In genomic region chr3:46713898-46714552, GRCh38 we compare ENCODE assay signal across 1 cellular context.
TF ChIP-seq lines count a peak whose summit lies in the region.

No MANE protein-coding gene starts in this region.

TF ChIP-seq in HepG2, 621 proteins besides CTCF, POLR2A, EP300 and RAD21:
- no peak for TF ChIP-seq ZZZ3 (CRISPR knock-in tag; IDR thresholded peaks at IDR 0.05; ENCODE audit: borderline replicate concordance)
- TF ChIP-seq RFX5 (IDR thresholded peaks at IDR 0.05; ENCODE audit: low read depth, low read length) = no peak
- TF ChIP-seq BRD4 (CRISPR knock-in tag; IDR thresholded peaks at IDR 0.05) = no peak
- no peak for TF ChIP-seq MTF2 (CRISPR knock-in tag; IDR thresholded peaks at IDR 0.05; ENCODE audit: borderline replicate concordance)
- no peak for TF ChIP-seq ZBTB1 (CRISPR knock-in tag; IDR thresholded peaks at IDR 0.05; ENCODE audit: borderline replicate concordance)
- no peak for TF ChIP-seq ZNF772 (CRISPR knock-in tag; IDR thresholded peaks at IDR 0.05)
- TF ChIP-seq ELF3 (CRISPR knock-in tag; IDR thresholded peaks at IDR 0.05) = no peak
- no peak for TF ChIP-seq U2AF2 (IDR thresholded peaks at IDR 0.05; ENCODE audit: low read depth, low read length)
TF ChIP-seq in HepG2: peak in this region for 0.
